In the genomic region with DNA sequence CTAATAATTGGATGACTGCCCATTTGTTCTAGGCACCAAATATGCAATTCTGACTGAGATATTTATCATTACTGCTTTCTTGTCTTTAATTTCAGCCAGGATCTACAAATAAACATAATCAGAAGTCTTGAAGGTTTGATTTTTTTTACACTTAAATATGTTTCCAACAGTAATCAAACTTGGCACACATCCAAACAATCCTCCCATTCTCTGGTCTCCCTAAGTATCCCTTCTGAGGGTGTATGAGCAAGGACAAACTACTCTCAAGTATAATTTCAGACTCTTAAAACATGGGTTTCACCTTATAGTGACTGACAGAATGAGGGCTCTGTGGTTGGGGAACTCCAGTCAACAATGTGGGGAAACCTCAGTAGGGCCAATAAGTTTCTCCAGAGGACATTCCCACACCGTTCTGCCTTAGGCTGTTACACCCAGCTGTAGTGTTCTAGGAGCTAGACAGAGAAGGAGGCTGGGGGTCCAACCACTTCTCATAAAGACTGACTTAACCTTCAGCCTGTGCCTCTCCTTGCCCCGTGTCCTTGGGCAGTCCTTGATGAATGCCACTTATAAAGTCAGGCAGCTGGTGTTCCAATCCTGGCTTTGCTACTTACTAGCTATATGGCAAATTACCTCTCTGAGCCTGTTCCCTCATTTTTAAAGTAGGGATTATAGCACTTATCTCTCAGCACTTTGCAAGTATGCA, we compare ENCODE assay signal across 1 cellular context.
TF ChIP-seq lines count a peak whose summit lies in the region.

No MANE protein-coding gene starts in this region.

TF ChIP-seq in endothelial cell of umbilical vein, 7 proteins besides CTCF, POLR2A, EP300 and RAD21:
- TF ChIP-seq, protein P1, sequence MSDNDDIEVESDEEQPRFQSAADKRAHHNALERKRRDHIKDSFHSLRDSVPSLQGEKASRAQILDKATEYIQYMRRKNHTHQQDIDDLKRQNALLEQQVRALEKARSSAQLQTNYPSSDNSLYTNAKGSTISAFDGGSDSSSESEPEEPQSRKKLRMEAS (IDR thresholded peaks at IDR 0.05; ENCODE audit: insufficient read depth, insufficient read length) = no peak
- TF ChIP-seq JUN (IDR thresholded peaks at IDR 0.05; ENCODE audit: borderline replicate concordance, insufficient read depth, insufficient read length, low read depth) (no peak), POLR2AphosphoS5 (IDR thresholded peaks at IDR 0.05; ENCODE audit: insufficient read depth, low read depth, low read length) (no peak), GATA2 (IDR thresholded peaks at IDR 0.05; ENCODE audit: insufficient read depth, insufficient read length, low read depth, low read length) (no peak), MYC (IDR thresholded peaks at IDR 0.05; ENCODE audit: low read depth, low read length) (no peak), FOS (IDR thresholded peaks at IDR 0.05; ENCODE audit: borderline replicate concordance, insufficient read depth, low read length) (no peak), EZH2 (IDR thresholded peaks at IDR 0.05; ENCODE audit: borderline replicate concordance, low read depth, low read length, severe bottlenecking) (no peak)
